ENCODE assay signal across 10 cellular contexts in the genomic region with DNA sequence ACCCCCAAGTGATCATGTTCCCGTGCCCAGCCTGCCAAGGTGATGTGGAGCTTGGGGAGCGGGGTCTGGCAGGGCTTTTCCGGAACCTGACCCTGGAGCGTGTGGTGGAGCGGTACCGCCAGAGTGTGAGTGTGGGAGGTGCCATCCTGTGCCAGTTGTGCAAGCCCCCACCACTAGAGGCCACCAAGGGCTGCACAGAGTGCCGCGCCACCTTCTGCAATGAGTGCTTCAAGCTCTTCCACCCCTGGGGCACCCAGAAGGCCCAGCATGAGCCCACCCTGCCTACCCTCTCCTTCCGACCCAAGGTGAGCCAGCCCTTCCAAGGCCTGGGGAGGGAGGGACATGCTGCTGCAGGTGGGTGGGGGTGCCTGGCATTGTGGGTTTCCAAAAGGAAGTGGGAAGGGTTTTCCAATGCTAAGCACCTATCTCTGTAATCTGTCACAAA. TPM values are rescaled to one million over a fixed set of nuclear protein-coding genes. Genes with fewer than 3 reads are reported as not detected.
A peak's percentile ranks its signal among the peaks of the same experiment; 100 is the strongest.
DNase-seq lines count a peak whose midpoint lies in the region; ATAC-seq and TF ChIP-seq lines count a peak whose summit lies in the region.
"Had no signal": no experiment of that assay in that cellular context is flagged by ENCODE, and none has a peak within 500 bp of the region (broad histone marks: within the 10 kb centered on the region; RNA-seq: fewer than 3 reads in every experiment).

No MANE protein-coding gene starts in this region.

- H3K27ac ChIP-seq in osteoblast (ENCODE audit: low read depth, low read length), result no peak overlapping the region
- H3K27ac ChIP-seq: uterus had no signal

- peaks cover under 1% of the 10 kb centered on the region for H4K20me1 ChIP-seq in osteoblast (ENCODE audit: insufficient read depth, low read length)

- H3K4me1 ChIP-seq in osteoblast (ENCODE audit: insufficient read depth, low read length), result peaks cover 17% of the 10 kb centered on the region

- peaks cover 50% of the 10 kb centered on the region for H3K4me1 Mint-ChIP-seq in activated T-cell treated with anti-CD3 and anti-CD28 coated beads, Interleukin-2, amount 50 U/mL, for 24 hours (ENCODE audit: low read depth)

- H3K9me3 ChIP-seq in osteoblast (ENCODE audit: low read depth, low read length), result no peaks in the 10 kb centered on the region
- H3K9me3 ChIP-seq: uterus had no signal

- peaks cover 19% of the 10 kb centered on the region for H3K79me2 ChIP-seq in osteoblast (ENCODE audit: insufficient read depth, low read length)

- H3K27me3 ChIP-seq in osteoblast (ENCODE audit: insufficient read depth, low read length), result no peaks in the 10 kb centered on the region
- H3K27me3 ChIP-seq: uterus had no signal

- DNase-seq in NCI-H526 (lab: John Stamatoyannopoulos, UW) (peak; percentile 69 to 77), NCI-H526 treated with DMSO at 0.1 percent for 48 hours (lab: John Stamatoyannopoulos, UW) (no peak), osteoblast (ENCODE audit: insufficient read length, low spot score, missing footprints) (peak; percentile 73), hippocampal formation (lab: John Stamatoyannopoulos, UW) (no peak)
- peak; percentile 41 for DNase-seq in Jurkat, Clone E6-1 (ENCODE audit: low read depth, low spot score)
- DNase-seq in activated T-cell treated with anti-CD3 and anti-CD28 coated beads, Interleukin-2, amount 50 U/mL, for 24 hours, result peak; percentile 40
- DNase-seq in stimulated activated CD4-positive, alpha-beta T cell treated with anti-CD3 and anti-CD28 coated beads, Interleukin-12 subunit alpha, Interleukin-12 subunit beta, amount 100 ng/mL, for 4 hours, result no peak

- H3K27ac Mint-ChIP-seq in activated T-cell treated with anti-CD3 and anti-CD28 coated beads, Interleukin-2, amount 50 U/mL, for 24 hours, result peak overlapping the region; percentile 44
- H3K27ac Mint-ChIP-seq: CD8-positive, alpha-beta T cell had no signal

- no peak overlapping the region for H3K4me2 ChIP-seq in osteoblast (ENCODE audit: insufficient read depth, low read length)

- H3K9me3 Mint-ChIP-seq in activated T-cell treated with anti-CD3 and anti-CD28 coated beads, Interleukin-2, amount 50 U/mL, for 24 hours, result no peaks in the 10 kb centered on the region
- H3K9me3 Mint-ChIP-seq: CD8-positive, alpha-beta T cell had no signal

- no peak for ATAC-seq in GM18858 (IDR thresholded peaks at IDR 0.05; ENCODE audit: unreplicated experiment)

- H3K4me3 ChIP-seq in Jurkat, Clone E6-1 (ENCODE audit: low read length), result no peak overlapping the region
- H3K4me3 ChIP-seq in osteoblast (ENCODE audit: insufficient read depth, low read length), result no peak overlapping the region
- H3K4me3 ChIP-seq: uterus had no signal

- H3K27me3 Mint-ChIP-seq in activated T-cell treated with anti-CD3 and anti-CD28 coated beads, Interleukin-2, amount 50 U/mL, for 24 hours, result no peaks in the 10 kb centered on the region

- H3K36me3 Mint-ChIP-seq in activated T-cell treated with anti-CD3 and anti-CD28 coated beads, Interleukin-2, amount 50 U/mL, for 24 hours (ENCODE audit: low read depth), result peaks cover 60% of the 10 kb centered on the region

- peaks cover 1% of the 10 kb centered on the region for H3K36me3 ChIP-seq in osteoblast (ENCODE audit: insufficient read depth, low read length)
- H3K36me3 ChIP-seq: uterus had no signal

- H2AFZ ChIP-seq in osteoblast (ENCODE audit: low read length), result no peak overlapping the region

- no peak overlapping the region for H3K4me3 Mint-ChIP-seq in activated T-cell treated with anti-CD3 and anti-CD28 coated beads, Interleukin-2, amount 50 U/mL, for 24 hours

- no peak for TF ChIP-seq CTCF in osteoblast (IDR thresholded peaks at IDR 0.05; ENCODE audit: extremely low read depth, low read depth, low read length)

RNA-seq across cellular contexts. Expression of gene TRIM46, which starts 2.3 kb away (rescaled TPM):
- 6.9 TPM for polyA plus RNA-seq in Jurkat, Clone E6-1 (2012; ENCODE audit: insufficient read depth, insufficient read length)
- total RNA-seq in osteoblast, result 3.2 and 3.3 TPM in 2 replicates

RNA-seq across cellular contexts. Expression of gene KRTCAP2, which starts 2.8 kb away (rescaled TPM):
- 345 TPM for polyA plus RNA-seq in Jurkat, Clone E6-1 (2012; ENCODE audit: insufficient read depth, insufficient read length)
- total RNA-seq in osteoblast, result 112 and 117 TPM in 2 replicates

RNA-seq across cellular contexts. Expression of gene THBS3, which starts 31.7 kb away (rescaled TPM):
- 13.8 TPM for polyA plus RNA-seq in Jurkat, Clone E6-1 (2012; ENCODE audit: insufficient read depth, insufficient read length)
- total RNA-seq in osteoblast, result 61.9 and 66.6 TPM in 2 replicates

RNA-seq across cellular contexts. Expression of gene MTX1, which starts 32.5 kb away (rescaled TPM):
- polyA plus RNA-seq in Jurkat, Clone E6-1 (2012; ENCODE audit: insufficient read depth, insufficient read length), result 75.4 TPM
- total RNA-seq in osteoblast, result 37.4 and 42.7 TPM in 2 replicates

RNA-seq across cellular contexts. Expression of gene DPM3, which starts 35.6 kb away (rescaled TPM):
- 57.0 TPM for polyA plus RNA-seq in Jurkat, Clone E6-1 (2012; ENCODE audit: insufficient read depth, insufficient read length)
- 15.9 and 34.4 TPM in 2 replicates for total RNA-seq in osteoblast

Comparison
In these comparisons a context has a peak if more than half of its experiments do, and no peak if none do; other contexts are left out.
1. DNase-seq: peak in NCI-H526 (2 of 2), Jurkat, Clone E6-1 (single experiment), activated T-cell treated with anti-CD3 and anti-CD28 coated beads, Interleukin-2, amount 50 U/mL, for 24 hours (single experiment) and osteoblast (single experiment); none in NCI-H526 treated with DMSO at 0.1 percent for 48 hours (single experiment), stimulated activated CD4-positive, alpha-beta T cell treated with anti-CD3 and anti-CD28 coated beads, Interleukin-12 subunit alpha, Interleukin-12 subunit beta, amount 100 ng/mL, for 4 hours (single experiment) and hippocampal formation (0 of 2).